In the genomic region with DNA sequence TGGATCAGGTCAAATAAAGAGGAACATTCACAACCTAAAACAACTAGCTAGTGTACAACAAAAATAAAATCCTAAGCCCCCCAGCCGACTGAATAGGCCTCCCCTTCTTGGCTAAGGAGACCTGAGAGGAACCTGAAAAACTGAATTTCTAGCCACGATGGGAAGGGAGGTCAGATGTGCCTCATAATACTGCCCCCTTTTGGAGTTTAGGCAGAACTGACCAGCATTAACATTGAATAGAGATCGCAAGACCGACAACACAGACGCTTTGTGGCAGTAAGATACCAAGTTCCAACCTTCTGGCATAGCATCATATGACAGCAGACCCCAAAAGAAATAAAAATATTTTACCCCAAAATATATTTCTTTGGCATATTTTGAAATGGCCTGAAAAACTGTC, we compare ENCODE assay signal across 8 cellular contexts. TPM values are rescaled to one million over a fixed set of nuclear protein-coding genes. Genes with fewer than 3 reads are reported as not detected.
DNase-seq lines count a peak whose midpoint lies in the region; ATAC-seq, FAIRE-seq and TF ChIP-seq lines count a peak whose summit lies in the region.

No MANE protein-coding gene starts in this region.

- H3K4me2 ChIP-seq in A549, result no peak overlapping the region
- no peak overlapping the region for H3K4me2 ChIP-seq in smooth muscle cell

- H3K27ac ChIP-seq in A549, result no peak overlapping the region
- no peak overlapping the region for H3K27ac ChIP-seq in smooth muscle cell (ENCODE audit: low read depth)

- H2AFZ ChIP-seq in smooth muscle cell (ENCODE audit: low read depth), result no peak overlapping the region

- intact Hi-C loops in left colon (cut with DNase I, micrococcal nuclease), result no loop called here

- FAIRE-seq in A549 (lab: Jason Lieb, UNC), result no peak
- FAIRE-seq in GM12891 (lab: Jason Lieb, UNC), result peak; percentile 83

- H3K4me3 ChIP-seq in A549, result no peak overlapping the region
- no peak overlapping the region for H3K4me3 ChIP-seq in cardiac fibroblast (replicated peaks in 1 of 2; ENCODE audit: low read depth in 2 of 2, low read length in 2 of 2)
- H3K4me3 ChIP-seq in smooth muscle cell, result no peak overlapping the region
- no peak overlapping the region for H3K4me3 ChIP-seq in MG63

- ATAC-seq in A549 (peak in 1 of 2 experiments; percentile 64; a peak in 2 of 6 replicates), left colon (no peak)

- H4K20me1 ChIP-seq in smooth muscle cell (ENCODE audit: low read depth), result no peaks in the 10 kb centered on the region

- TF ChIP-seq EP300 in A549 (IDR thresholded peaks at IDR 0.05), result no peak

- DNase-seq in A549 (ENCODE audit: low read depth in 1 of 2, low spot score in 1 of 2) (peak; percentile 6 to 24), GM12891 (ENCODE audit: insufficient read length, low spot score) (no peak), NAMALWA (ENCODE audit: low spot score) (peak; percentile 35), cardiac fibroblast (ENCODE audit: low read depth in 2 of 2) (peak; percentile 19 to 32), smooth muscle cell (lab: John Stamatoyannopoulos, UW; ENCODE audit: unreplicated experiment) (no peak), left colon (no peak), MG63 (no peak)
- no peak for DNase-seq in stimulated activated CD4-positive, alpha-beta T cell treated with anti-CD3 and anti-CD28 coated beads, Interleukin-2, amount 100 ng/mL, for 48 hours

- H3K9ac ChIP-seq in smooth muscle cell (ENCODE audit: low read depth), result no peak overlapping the region

- peaks cover 17% of the 10 kb centered on the region for H3K27me3 ChIP-seq in smooth muscle cell (ENCODE audit: low read depth)
- no peaks in the 10 kb centered on the region for H3K27me3 ChIP-seq in MG63

- TF ChIP-seq CTCF in A549 (IDR thresholded peaks at IDR 0.05) (peak; percentile 30; the same call in 2 of the 3 replicates), cardiac fibroblast (IDR thresholded peaks at IDR 0.05; ENCODE audit: low read depth, low read length) (peak; percentile 54), smooth muscle cell (IDR thresholded peaks at IDR 0.05; ENCODE audit: borderline replicate concordance, insufficient read depth, poor library complexity, severe bottlenecking) (peak; percentile 60)

- 47% methylated on average over 5 of the region's 5 CpGs for WGBS in A549 (ENCODE audit: missing lambda C conversion rate)
- WGBS in smooth muscle cell (ENCODE audit: low lambda C conversion rate), result 27% methylated on average over 5 of the region's 5 CpGs

- TF ChIP-seq RAD21 in A549 (conservative IDR thresholded peaks at IDR 0.05 in 1 of 2, IDR thresholded peaks at IDR 0.05 in 1 of 2), result peak; percentile 24 to 55; a peak in 2 of 5 replicates

- TF ChIP-seq POLR2A in A549 (IDR thresholded peaks at IDR 0.05; ENCODE audit: low read length) (no peak), GM12891 (IDR thresholded peaks at IDR 0.05; ENCODE audit: low read depth, low read length) (no peak)

- H3F3A ChIP-seq in smooth muscle cell (ENCODE audit: low read depth), result no peaks in the 10 kb centered on the region

- CTCF ChIA-PET in A549 (lab: Yijun Ruan, JAX), result interaction anchor here (1.0 to 1.2 kb wide), 2 partner anchors 16 to 96 kb away, joined by 3 read pairs; no protein-coding TSS in a partner anchor

- POLR2A ChIA-PET in A549 (lab: Yijun Ruan, JAX), result no interaction called here

- H3K36me3 ChIP-seq in smooth muscle cell (ENCODE audit: low read depth) (no peaks in the 10 kb centered on the region), MG63 (no peaks in the 10 kb centered on the region)

- H3K79me2 ChIP-seq in smooth muscle cell (ENCODE audit: low read depth), result no peaks in the 10 kb centered on the region

- H3K9me3 ChIP-seq in A549 (no peaks in the 10 kb centered on the region), smooth muscle cell (replicated peaks; ENCODE audit: low read depth) (no peaks in the 10 kb centered on the region), MG63 (no peaks in the 10 kb centered on the region)

- H3K4me1 ChIP-seq in A549 (no peaks in the 10 kb centered on the region), smooth muscle cell (ENCODE audit: low read depth) (no peaks in the 10 kb centered on the region)

TF ChIP-seq in A549, 52 proteins besides CTCF, POLR2A, EP300 and RAD21:
- 0 out of 3 replicates have a peak, but pooled peaks have one; percentile 17 for TF ChIP-seq SMC3 (IDR thresholded peaks at IDR 0.05)
- TF ChIP-seq CHD2 (IDR thresholded peaks at IDR 0.05; ENCODE audit: low read length, partially characterized antibody), result no peak
- no peak for TF ChIP-seq EHMT2 (IDR thresholded peaks at IDR 0.05; ENCODE audit: low read depth)

TF ChIP-seq in GM12891, 5 proteins besides CTCF, POLR2A, EP300 and RAD21:
- TF ChIP-seq TAF1 (IDR thresholded peaks at IDR 0.05; ENCODE audit: low read depth, low read length) (no peak), PAX5 (IDR thresholded peaks at IDR 0.05; ENCODE audit: insufficient read depth, low read length, severe bottlenecking) (no peak), POLR2AphosphoS5 (IDR thresholded peaks at IDR 0.05; ENCODE audit: low read depth, low read length) (no peak), POU2F2 (IDR thresholded peaks at IDR 0.05; ENCODE audit: low read depth, low read length) (no peak), SPI1 (IDR thresholded peaks at IDR 0.05; ENCODE audit: low read depth, low read length) (no peak)

RNA-seq across cellular contexts. Expression of a gene that starts 15.9 kb away (rescaled TPM):
- polyA plus RNA-seq in A549 (2011; rRNA removed) (0.08 and 0.28 TPM in 2 replicates), A549 (2017; fragmentation: RNase III; extraction: RNeasy Plus Mini Kit Qiagen cat#74134 plus additional on column Dnase treatment) (not detected in 3 replicates), smooth muscle cell (not detected in 2 replicates)
- polyA plus RNA-seq in A549 (2012; cell fraction: cytosol; rRNA removed), result 0.03 TPM in 1 of 2 replicates, not detected in the other
- 0.02 TPM in 1 of 2 replicates, not detected in the other for polyA plus RNA-seq in A549 (2012; cell fraction: nucleus; rRNA removed)
- polyA minus RNA-seq in A549 (2011; rRNA and poly(A)+ RNA removed), result 0.15 TPM in 1 of 2 replicates, not detected in the other
- not detected for polyA plus RNA-seq in GM12891 (2012; ENCODE audit: low read depth, missing spikeins)
- total RNA-seq in smooth muscle cell (not detected in 2 replicates), left colon (under 1 TPM in 1 of 2 donors, not detected in 1; 0.31 TPM)
- not detected in 2 replicates for total RNA-seq in MG63 (2014; rRNA removed; shearing (Covaris generic); ENCODE audit: low replicate concordance)

Comparison
In these comparisons a context has a peak if more than half of its experiments do, and no peak if none do; other contexts are left out.
1. DNase-seq: peak in A549 (2 of 2), NAMALWA (single experiment) and cardiac fibroblast (2 of 2); none in GM12891 (single experiment), smooth muscle cell (single experiment), left colon (0 of 2), MG63 (single experiment) and stimulated activated CD4-positive, alpha-beta T cell treated with anti-CD3 and anti-CD28 coated beads, Interleukin-2, amount 100 ng/mL, for 48 hours (0 of 2).
2. Peak in every context shown above with its lines, with median percentiles within 50 percentile points of each other: CTCF ChIP-seq.